ENCODE assay signal across 1 cellular context in genomic region chr18:44839239-44839666, GRCh38.
TF ChIP-seq lines count a peak whose summit lies in the region.

No MANE protein-coding gene starts in this region.

TF ChIP-seq in GM23338, 12 proteins besides CTCF, POLR2A, EP300 and RAD21 (continued from another document):
- TF ChIP-seq, protein P1, sequence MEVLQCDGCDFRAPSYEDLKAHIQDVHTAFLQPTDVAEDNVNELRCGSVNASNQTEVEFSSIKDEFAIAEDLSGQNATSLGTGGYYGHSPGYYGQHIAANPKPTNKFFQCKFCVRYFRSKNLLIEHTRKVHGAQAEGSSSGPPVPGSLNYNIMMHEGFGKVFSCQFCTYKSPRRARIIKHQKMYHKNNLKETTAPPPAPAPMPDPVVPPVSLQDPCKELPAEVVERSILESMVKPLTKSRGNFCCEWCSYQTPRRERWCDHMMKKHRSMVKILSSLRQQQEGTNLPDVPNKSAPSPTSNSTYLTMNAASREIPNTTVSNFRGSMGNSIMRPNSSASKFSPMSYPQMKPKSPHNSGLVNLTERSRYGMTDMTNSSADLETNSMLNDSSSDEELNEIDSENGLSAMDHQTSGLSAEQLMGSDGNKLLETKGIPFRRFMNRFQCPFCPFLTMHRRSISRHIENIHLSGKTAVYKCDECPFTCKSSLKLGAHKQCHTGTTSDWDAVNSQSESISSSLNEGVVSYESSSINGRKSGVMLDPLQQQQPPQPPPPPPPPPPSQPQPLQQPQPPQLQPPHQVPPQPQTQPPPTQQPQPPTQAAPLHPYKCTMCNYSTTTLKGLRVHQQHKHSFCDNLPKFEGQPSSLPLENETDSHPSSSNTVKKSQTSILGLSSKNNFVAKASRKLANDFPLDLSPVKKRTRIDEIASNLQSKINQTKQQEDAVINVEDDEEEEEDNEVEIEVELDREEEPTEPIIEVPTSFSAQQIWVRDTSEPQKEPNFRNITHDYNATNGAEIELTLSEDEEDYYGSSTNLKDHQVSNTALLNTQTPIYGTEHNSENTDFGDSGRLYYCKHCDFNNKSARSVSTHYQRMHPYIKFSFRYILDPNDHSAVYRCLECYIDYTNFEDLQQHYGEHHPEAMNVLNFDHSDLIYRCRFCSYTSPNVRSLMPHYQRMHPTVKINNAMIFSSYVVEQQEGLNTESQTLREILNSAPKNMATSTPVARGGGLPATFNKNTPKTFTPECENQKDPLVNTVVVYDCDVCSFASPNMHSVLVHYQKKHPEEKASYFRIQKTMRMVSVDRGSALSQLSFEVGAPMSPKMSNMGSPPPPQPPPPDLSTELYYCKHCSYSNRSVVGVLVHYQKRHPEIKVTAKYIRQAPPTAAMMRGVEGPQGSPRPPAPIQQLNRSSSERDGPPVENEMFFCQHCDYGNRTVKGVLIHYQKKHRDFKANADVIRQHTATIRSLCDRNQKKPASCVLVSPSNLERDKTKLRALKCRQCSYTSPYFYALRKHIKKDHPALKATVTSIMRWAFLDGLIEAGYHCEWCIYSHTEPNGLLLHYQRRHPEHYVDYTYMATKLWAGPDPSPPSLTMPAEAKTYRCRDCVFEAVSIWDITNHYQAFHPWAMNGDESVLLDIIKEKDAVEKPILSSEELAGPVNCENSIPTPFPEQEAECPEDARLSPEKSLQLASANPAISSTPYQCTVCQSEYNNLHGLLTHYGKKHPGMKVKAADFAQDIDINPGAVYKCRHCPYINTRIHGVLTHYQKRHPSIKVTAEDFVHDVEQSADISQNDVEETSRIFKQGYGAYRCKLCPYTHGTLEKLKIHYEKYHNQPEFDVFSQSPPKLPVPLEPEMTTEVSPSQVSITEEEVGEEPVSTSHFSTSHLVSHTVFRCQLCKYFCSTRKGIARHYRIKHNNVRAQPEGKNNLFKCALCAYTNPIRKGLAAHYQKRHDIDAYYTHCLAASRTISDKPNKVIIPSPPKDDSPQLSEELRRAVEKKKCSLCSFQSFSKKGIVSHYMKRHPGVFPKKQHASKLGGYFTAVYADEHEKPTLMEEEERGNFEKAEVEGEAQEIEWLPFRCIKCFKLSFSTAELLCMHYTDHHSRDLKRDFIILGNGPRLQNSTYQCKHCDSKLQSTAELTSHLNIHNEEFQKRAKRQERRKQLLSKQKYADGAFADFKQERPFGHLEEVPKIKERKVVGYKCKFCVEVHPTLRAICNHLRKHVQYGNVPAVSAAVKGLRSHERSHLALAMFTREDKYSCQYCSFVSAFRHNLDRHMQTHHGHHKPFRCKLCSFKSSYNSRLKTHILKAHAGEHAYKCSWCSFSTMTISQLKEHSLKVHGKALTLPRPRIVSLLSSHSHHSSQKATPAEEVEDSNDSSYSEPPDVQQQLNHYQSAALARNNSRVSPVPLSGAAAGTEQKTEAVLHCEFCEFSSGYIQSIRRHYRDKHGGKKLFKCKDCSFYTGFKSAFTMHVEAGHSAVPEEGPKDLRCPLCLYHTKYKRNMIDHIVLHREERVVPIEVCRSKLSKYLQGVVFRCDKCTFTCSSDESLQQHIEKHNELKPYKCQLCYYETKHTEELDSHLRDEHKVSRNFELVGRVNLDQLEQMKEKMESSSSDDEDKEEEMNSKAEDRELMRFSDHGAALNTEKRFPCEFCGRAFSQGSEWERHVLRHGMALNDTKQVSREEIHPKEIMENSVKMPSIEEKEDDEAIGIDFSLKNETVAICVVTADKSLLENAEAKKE (CRISPR knock-in tag; IDR thresholded peaks at IDR 0.05): no peak
- TF ChIP-seq EZH2phosphoT487 (IDR thresholded peaks at IDR 0.05; ENCODE audit: unreplicated experiment) (no peak), REST (IDR thresholded peaks at IDR 0.05; ENCODE audit: unreplicated experiment) (no peak), ZNF114 (CRISPR knock-in tag; IDR thresholded peaks at IDR 0.05) (no peak), EZH2 (IDR thresholded peaks at IDR 0.05; ENCODE audit: low read depth, unreplicated experiment) (no peak), NANOG (IDR thresholded peaks at IDR 0.05; ENCODE audit: borderline replicate concordance) (no peak)
